1 cellular context compared by ENCODE assay signal in the genomic region with DNA sequence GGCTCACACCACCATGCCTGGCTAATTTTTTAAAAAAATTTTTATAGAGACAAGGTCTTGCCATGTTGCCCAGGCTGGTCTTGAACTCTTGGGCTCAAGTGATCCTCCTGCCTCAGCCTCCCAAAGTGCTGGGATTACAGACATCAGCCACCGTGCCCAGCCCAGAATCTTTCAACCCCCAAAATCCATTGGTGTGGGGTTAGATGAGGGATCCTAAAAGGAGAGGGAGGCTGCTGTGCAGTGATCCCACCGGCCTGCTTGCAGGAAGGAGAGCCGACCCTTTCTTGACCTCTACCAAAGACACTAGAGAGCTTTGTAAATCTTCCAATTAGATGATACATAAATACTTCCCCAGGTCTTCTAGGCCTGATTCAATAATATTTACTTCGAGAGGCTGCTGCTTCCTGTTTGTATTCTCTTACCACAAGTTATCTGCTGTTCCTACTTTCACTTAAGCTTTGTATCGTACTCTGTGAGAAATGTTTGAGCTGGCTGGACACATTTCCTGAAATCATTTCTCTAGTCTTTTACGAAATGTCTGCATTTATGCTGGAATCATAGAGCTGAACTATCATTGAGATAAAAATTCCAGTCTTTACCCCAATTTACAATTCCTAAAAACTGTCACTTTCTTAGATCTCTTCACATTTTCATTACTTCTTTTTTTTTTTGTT.
TF ChIP-seq lines count a peak whose summit lies in the region.

No MANE protein-coding gene starts in this region.

TF ChIP-seq in GM23338, 12 proteins besides CTCF, POLR2A, EP300 and RAD21:
- TF ChIP-seq, protein P1, sequence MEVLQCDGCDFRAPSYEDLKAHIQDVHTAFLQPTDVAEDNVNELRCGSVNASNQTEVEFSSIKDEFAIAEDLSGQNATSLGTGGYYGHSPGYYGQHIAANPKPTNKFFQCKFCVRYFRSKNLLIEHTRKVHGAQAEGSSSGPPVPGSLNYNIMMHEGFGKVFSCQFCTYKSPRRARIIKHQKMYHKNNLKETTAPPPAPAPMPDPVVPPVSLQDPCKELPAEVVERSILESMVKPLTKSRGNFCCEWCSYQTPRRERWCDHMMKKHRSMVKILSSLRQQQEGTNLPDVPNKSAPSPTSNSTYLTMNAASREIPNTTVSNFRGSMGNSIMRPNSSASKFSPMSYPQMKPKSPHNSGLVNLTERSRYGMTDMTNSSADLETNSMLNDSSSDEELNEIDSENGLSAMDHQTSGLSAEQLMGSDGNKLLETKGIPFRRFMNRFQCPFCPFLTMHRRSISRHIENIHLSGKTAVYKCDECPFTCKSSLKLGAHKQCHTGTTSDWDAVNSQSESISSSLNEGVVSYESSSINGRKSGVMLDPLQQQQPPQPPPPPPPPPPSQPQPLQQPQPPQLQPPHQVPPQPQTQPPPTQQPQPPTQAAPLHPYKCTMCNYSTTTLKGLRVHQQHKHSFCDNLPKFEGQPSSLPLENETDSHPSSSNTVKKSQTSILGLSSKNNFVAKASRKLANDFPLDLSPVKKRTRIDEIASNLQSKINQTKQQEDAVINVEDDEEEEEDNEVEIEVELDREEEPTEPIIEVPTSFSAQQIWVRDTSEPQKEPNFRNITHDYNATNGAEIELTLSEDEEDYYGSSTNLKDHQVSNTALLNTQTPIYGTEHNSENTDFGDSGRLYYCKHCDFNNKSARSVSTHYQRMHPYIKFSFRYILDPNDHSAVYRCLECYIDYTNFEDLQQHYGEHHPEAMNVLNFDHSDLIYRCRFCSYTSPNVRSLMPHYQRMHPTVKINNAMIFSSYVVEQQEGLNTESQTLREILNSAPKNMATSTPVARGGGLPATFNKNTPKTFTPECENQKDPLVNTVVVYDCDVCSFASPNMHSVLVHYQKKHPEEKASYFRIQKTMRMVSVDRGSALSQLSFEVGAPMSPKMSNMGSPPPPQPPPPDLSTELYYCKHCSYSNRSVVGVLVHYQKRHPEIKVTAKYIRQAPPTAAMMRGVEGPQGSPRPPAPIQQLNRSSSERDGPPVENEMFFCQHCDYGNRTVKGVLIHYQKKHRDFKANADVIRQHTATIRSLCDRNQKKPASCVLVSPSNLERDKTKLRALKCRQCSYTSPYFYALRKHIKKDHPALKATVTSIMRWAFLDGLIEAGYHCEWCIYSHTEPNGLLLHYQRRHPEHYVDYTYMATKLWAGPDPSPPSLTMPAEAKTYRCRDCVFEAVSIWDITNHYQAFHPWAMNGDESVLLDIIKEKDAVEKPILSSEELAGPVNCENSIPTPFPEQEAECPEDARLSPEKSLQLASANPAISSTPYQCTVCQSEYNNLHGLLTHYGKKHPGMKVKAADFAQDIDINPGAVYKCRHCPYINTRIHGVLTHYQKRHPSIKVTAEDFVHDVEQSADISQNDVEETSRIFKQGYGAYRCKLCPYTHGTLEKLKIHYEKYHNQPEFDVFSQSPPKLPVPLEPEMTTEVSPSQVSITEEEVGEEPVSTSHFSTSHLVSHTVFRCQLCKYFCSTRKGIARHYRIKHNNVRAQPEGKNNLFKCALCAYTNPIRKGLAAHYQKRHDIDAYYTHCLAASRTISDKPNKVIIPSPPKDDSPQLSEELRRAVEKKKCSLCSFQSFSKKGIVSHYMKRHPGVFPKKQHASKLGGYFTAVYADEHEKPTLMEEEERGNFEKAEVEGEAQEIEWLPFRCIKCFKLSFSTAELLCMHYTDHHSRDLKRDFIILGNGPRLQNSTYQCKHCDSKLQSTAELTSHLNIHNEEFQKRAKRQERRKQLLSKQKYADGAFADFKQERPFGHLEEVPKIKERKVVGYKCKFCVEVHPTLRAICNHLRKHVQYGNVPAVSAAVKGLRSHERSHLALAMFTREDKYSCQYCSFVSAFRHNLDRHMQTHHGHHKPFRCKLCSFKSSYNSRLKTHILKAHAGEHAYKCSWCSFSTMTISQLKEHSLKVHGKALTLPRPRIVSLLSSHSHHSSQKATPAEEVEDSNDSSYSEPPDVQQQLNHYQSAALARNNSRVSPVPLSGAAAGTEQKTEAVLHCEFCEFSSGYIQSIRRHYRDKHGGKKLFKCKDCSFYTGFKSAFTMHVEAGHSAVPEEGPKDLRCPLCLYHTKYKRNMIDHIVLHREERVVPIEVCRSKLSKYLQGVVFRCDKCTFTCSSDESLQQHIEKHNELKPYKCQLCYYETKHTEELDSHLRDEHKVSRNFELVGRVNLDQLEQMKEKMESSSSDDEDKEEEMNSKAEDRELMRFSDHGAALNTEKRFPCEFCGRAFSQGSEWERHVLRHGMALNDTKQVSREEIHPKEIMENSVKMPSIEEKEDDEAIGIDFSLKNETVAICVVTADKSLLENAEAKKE (CRISPR knock-in tag; IDR thresholded peaks at IDR 0.05) = no peak
- TF ChIP-seq POLR2AphosphoS5 (IDR thresholded peaks at IDR 0.05; ENCODE audit: low read depth) = no peak
- no peak for TF ChIP-seq EZH2phosphoT487 (IDR thresholded peaks at IDR 0.05; ENCODE audit: unreplicated experiment)
- no peak for TF ChIP-seq JUNB (IDR thresholded peaks at IDR 0.05; ENCODE audit: unreplicated experiment)
- no peak for TF ChIP-seq NANOG (IDR thresholded peaks at IDR 0.05; ENCODE audit: borderline replicate concordance)
- TF ChIP-seq, protein P2, sequence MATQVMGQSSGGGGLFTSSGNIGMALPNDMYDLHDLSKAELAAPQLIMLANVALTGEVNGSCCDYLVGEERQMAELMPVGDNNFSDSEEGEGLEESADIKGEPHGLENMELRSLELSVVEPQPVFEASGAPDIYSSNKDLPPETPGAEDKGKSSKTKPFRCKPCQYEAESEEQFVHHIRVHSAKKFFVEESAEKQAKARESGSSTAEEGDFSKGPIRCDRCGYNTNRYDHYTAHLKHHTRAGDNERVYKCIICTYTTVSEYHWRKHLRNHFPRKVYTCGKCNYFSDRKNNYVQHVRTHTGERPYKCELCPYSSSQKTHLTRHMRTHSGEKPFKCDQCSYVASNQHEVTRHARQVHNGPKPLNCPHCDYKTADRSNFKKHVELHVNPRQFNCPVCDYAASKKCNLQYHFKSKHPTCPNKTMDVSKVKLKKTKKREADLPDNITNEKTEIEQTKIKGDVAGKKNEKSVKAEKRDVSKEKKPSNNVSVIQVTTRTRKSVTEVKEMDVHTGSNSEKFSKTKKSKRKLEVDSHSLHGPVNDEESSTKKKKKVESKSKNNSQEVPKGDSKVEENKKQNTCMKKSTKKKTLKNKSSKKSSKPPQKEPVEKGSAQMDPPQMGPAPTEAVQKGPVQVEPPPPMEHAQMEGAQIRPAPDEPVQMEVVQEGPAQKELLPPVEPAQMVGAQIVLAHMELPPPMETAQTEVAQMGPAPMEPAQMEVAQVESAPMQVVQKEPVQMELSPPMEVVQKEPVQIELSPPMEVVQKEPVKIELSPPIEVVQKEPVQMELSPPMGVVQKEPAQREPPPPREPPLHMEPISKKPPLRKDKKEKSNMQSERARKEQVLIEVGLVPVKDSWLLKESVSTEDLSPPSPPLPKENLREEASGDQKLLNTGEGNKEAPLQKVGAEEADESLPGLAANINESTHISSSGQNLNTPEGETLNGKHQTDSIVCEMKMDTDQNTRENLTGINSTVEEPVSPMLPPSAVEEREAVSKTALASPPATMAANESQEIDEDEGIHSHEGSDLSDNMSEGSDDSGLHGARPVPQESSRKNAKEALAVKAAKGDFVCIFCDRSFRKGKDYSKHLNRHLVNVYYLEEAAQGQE (IDR thresholded peaks at IDR 0.05; ENCODE audit: unreplicated experiment) = no peak
- TF ChIP-seq ZNF331 (CRISPR knock-in tag; IDR thresholded peaks at IDR 0.05; ENCODE audit: low read depth) = no peak
- no peak for TF ChIP-seq CREB1 (CRISPR knock-in tag; IDR thresholded peaks at IDR 0.05; ENCODE audit: low read depth)
- TF ChIP-seq EZH2 (IDR thresholded peaks at IDR 0.05; ENCODE audit: low read depth, unreplicated experiment) = no peak
- TF ChIP-seq STAT1 (IDR thresholded peaks at IDR 0.05; ENCODE audit: unreplicated experiment) = no peak
- TF ChIP-seq, protein P3, sequence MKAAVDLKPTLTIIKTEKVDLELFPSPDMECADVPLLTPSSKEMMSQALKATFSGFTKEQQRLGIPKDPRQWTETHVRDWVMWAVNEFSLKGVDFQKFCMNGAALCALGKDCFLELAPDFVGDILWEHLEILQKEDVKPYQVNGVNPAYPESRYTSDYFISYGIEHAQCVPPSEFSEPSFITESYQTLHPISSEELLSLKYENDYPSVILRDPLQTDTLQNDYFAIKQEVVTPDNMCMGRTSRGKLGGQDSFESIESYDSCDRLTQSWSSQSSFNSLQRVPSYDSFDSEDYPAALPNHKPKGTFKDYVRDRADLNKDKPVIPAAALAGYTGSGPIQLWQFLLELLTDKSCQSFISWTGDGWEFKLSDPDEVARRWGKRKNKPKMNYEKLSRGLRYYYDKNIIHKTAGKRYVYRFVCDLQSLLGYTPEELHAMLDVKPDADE (IDR thresholded peaks at IDR 0.05) = no peak
- no peak for TF ChIP-seq ZNF114 (CRISPR knock-in tag; IDR thresholded peaks at IDR 0.05)
